In the genomic region with DNA sequence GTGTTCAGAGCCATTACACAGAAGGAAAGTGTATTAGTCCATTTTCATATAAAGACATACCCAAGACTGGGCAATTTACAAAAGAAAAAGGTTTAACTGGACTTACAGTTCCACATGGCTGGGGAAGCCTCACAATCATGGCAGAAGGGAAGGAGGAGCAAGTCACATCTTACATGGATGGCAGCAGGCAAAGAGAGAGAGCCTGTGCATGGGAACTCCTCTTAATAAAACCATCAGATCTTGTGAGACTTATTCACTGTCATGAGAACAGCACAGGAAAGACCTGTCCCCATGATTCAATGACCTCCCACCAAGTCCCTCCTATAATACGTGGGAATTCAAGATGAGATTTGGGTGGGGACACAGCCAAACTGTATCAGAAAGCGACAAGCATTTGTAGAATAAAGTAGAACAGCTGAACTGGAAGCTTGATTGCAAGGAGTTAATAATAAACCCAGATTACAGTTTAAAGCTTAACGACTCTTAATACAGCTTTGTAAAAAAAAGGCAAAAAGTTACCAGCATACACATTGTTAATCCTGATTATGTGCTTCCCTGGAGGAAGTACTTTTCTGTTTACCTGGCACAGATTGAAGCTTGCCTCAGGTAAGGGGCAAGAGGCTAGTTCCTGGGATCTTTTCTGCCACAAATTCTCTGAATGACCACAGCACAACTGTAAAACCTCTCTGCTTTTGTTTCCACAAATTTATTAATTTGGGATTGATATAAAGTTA, we compare ENCODE assay signal across 15 cellular contexts. TPM values are rescaled to one million over a fixed set of nuclear protein-coding genes. Genes with fewer than 3 reads are reported as not detected.
DNase-seq lines count a peak whose midpoint lies in the region; ATAC-seq and TF ChIP-seq lines count a peak whose summit lies in the region.
"Had no signal": no experiment of that assay in that cellular context is flagged by ENCODE, and none has a peak within 500 bp of the region (broad histone marks: within the 10 kb centered on the region; RNA-seq: fewer than 3 reads in every experiment).

No MANE protein-coding gene starts in this region.

- H3K4me3 ChIP-seq in WERI-Rb-1 (ENCODE audit: low read depth, low read length): no peak overlapping the region
- H3K4me3 ChIP-seq in A673 (ENCODE audit: low read depth, low read length, poor library complexity, severe bottlenecking): no peak overlapping the region
- H3K4me3 ChIP-seq: A549, BLaER1, GM23338 had no signal

- H3K36me3 ChIP-seq in WERI-Rb-1: peaks cover 37% of the 10 kb centered on the region
- H3K36me3 ChIP-seq in A673 (ENCODE audit: insufficient read depth, low read length, poor library complexity, severe bottlenecking): no peaks in the 10 kb centered on the region
- H3K36me3 ChIP-seq: BLaER1 had no signal

- DNase-seq in NCI-H82 (lab: John Stamatoyannopoulos, UW): peak; percentile 3
- no peak for DNase-seq in NCI-H82 treated with DMSO at 0.1 percent for 48 hours (lab: John Stamatoyannopoulos, UW; ENCODE audit: unreplicated experiment)
- peak; percentile 24 for DNase-seq in WERI-Rb-1
- DNase-seq in left colon: no peak
- no peak for DNase-seq in A673 (ENCODE audit: low spot score)
- no peak for DNase-seq in stimulated activated CD4-positive, alpha-beta T cell treated with anti-CD3 and anti-CD28 coated beads, Interleukin-15, amount 100 ng/mL, for 24 hours
- DNase-seq in NCI-H1092 treated with DMSO at 0.1 percent for 48 hours (lab: John Stamatoyannopoulos, UW): no peak
- DNase-seq: Calu3; CD8-positive, alpha-beta T cell; DMS 273 treated with DMSO at 0.1 percent for 48 hours; HCEC 1CT had no signal

- no peaks in the 10 kb centered on the region for H3K4me1 ChIP-seq in A673 (ENCODE audit: insufficient read depth, low read length, poor library complexity, severe bottlenecking)
- H3K4me1 ChIP-seq: A549 had no signal

- H3K27ac ChIP-seq in WERI-Rb-1: peak overlapping the region; percentile 51
- H3K27ac ChIP-seq in A673 (ENCODE audit: low read depth, low read length, poor library complexity, severe bottlenecking): no peak overlapping the region
- H3K27ac ChIP-seq: 22Rv1, A549, BLaER1 had no signal

- H3K27me3 ChIP-seq in WERI-Rb-1 (ENCODE audit: insufficient read depth, low read depth, severe bottlenecking): no peaks in the 10 kb centered on the region
- H3K27me3 ChIP-seq in A673 (replicated peaks; ENCODE audit: insufficient read depth, low read depth, low read length, poor library complexity): no peaks in the 10 kb centered on the region
- H3K27me3 ChIP-seq: BLaER1 had no signal

- no TSS peak for BruUV-seq in A673 (replicated peaks; lab: Mats Ljungman, UMichigan)

- ATAC-seq in left colon: peak; percentile 85
- ATAC-seq: A549; CD8-positive, alpha-beta T cell; GM23338 had no signal

- TF ChIP-seq CTCF in WERI-Rb-1 (IDR thresholded peaks at IDR 0.05; ENCODE audit: low read depth, low read length) (no peak), A673 (conservative IDR thresholded peaks at IDR 0.05; ENCODE audit: low read depth, low read length) (no peak)

- intact Hi-C loops in left colon (cut with DNase I, micrococcal nuclease): no loop called here
- intact Hi-C loops in A673 (cut with micrococcal nuclease; ENCODE audit: unreplicated experiment): no loop called here

- H3K9me3 ChIP-seq in WERI-Rb-1 (ENCODE audit: severe bottlenecking): peaks cover 6% of the 10 kb centered on the region
- no peaks in the 10 kb centered on the region for H3K9me3 ChIP-seq in A673 (ENCODE audit: low read depth, low read length, poor library complexity, severe bottlenecking)
- H3K9me3 ChIP-seq: A549 had no signal

- POLR2A ChIA-PET in A673 (lab: Charles Lee; ENCODE audit: low non-redundant PET): no interaction called here

- CTCF ChIA-PET in A673 (lab: Charles Lee): interaction anchor here (0.6 kb wide), 1 partner anchor 47 kb away, joined by 3 read pairs; no protein-coding TSS in a partner anchor

RNA-seq across cellular contexts. Expression of a gene that starts 18.1 kb away (rescaled TPM):
- 10 to 100 TPM; 13.2 to 24.1 TPM for total RNA-seq in left colon
- total RNA-seq in A673 (2021): 8.6 and 13.4 TPM in 2 replicates
- total RNA-seq: CD8-positive, alpha-beta T cell had no signal

Comparison
In these comparisons a context has a peak if more than half of its experiments do, and no peak if none do; other contexts are left out.
1. DNase-seq: peak in NCI-H82 (single experiment) and WERI-Rb-1 (single experiment); none in NCI-H82 treated with DMSO at 0.1 percent for 48 hours (single experiment), left colon (0 of 2), A673 (single experiment), stimulated activated CD4-positive, alpha-beta T cell treated with anti-CD3 and anti-CD28 coated beads, Interleukin-15, amount 100 ng/mL, for 24 hours (single experiment) and NCI-H1092 treated with DMSO at 0.1 percent for 48 hours (single experiment).